ENCODE assay signal across 19 cellular contexts in genomic region chr5:149036970-149037369, GRCh38. TPM values are rescaled to one million over a fixed set of nuclear protein-coding genes. Genes with fewer than 3 reads are reported as not detected.
DNase-seq lines count a peak whose midpoint lies in the region; ATAC-seq and TF ChIP-seq lines count a peak whose summit lies in the region.
"Had no signal": no experiment of that assay in that cellular context is flagged by ENCODE, and none has a peak within 500 bp of the region (broad histone marks: within the 10 kb centered on the region; RNA-seq: fewer than 3 reads in every experiment).

No MANE protein-coding gene starts in this region.

- POLR2A ChIA-PET in WTC11 (lab: Charles Lee), result no interaction called here

- no peaks in the 10 kb centered on the region for H3K9me3 Mint-ChIP-seq in stimulated activated naive CD8-positive, alpha-beta T cell treated with anti-CD3 and anti-CD28 coated beads, Interleukin-15, Interleukin-2, amounts not matched to agents 100 ng/mL and 50 ng/mL, for 24 hours
- no peaks in the 10 kb centered on the region for H3K9me3 Mint-ChIP-seq in WTC11
- H3K9me3 Mint-ChIP-seq: activated naive CD4-positive, alpha-beta T cell treated with anti-CD3 and anti-CD28 coated beads for 36 hours; CD4-positive, alpha-beta memory T cell; endodermal cell had no signal

- CTCF ChIA-PET in WTC11 (lab: Charles Lee), result interaction anchor here (0.7 to 4.1 kb wide), 9 partner anchors 78 to 306 kb away, joined by 3 to 66 read pairs (median 39); no protein-coding TSS in a partner anchor

- peak overlapping the region; percentile 52 for H3K27ac ChIP-seq in substantia nigra (ENCODE audit: low read depth, low read length, poor library complexity, severe bottlenecking)
- H3K27ac ChIP-seq: ascending aorta, upper lobe of left lung had no signal

- H3K27me3 Mint-ChIP-seq in stimulated activated naive CD8-positive, alpha-beta T cell treated with anti-CD3 and anti-CD28 coated beads, Interleukin-15, Interleukin-2, amounts not matched to agents 100 ng/mL and 50 ng/mL, for 24 hours, result no peaks in the 10 kb centered on the region
- H3K27me3 Mint-ChIP-seq in WTC11 (ENCODE audit: low read depth), result no peaks in the 10 kb centered on the region; the same call in 1 of the 2 replicates

- TF ChIP-seq CTCF in NB4 (IDR thresholded peaks at IDR 0.05; ENCODE audit: low read depth, low read length) (no peak), GM13976 (IDR thresholded peaks at IDR 0.05; ENCODE audit: borderline replicate concordance, control extremely low read depth, extremely low read depth, insufficient read depth, missing control alignments) (no peak), WTC11 (IDR thresholded peaks at IDR 0.05) (no peak)

- no peak for DNase-seq in stimulated activated naive CD8-positive, alpha-beta T cell treated with anti-CD3 and anti-CD28 coated beads, Interleukin-15, Interleukin-2, amounts not matched to agents 100 U/mL and 50 U/mL, for 24 hours
- DNase-seq in NB4 (ENCODE audit: low read depth), result peak; percentile 4
- peak; percentile 52 for DNase-seq in dermis blood vessel endothelial cell
- DNase-seq in substantia nigra (lab: John Stamatoyannopoulos, UW), result no peak
- no peak for DNase-seq in GM13976 (ENCODE audit: low spot score)
- no peak for DNase-seq in WTC11 (ENCODE audit: low spot score)
- DNase-seq: activated CD8-positive, alpha-beta memory T cell treated with anti-CD3 and anti-CD28 coated beads, Interleukin-2, amount 50 U/mL, for 48 hours; activated naive CD4-positive, alpha-beta T cell treated with anti-CD3 and anti-CD28 coated beads for 36 hours; CD4-positive, alpha-beta memory T cell; DMS79; endodermal cell; KG1; NCI-H1105; NCI-H2081 treated with DMSO at 0.1 percent for 48 hours; stimulated activated CD4-positive, alpha-beta T cell treated with anti-CD3 and anti-CD28 coated beads, Interleukin-4, amount 100 ng/mL, for 24 hours; upper lobe of left lung had no signal

- H3K4me3 Mint-ChIP-seq in stimulated activated naive CD8-positive, alpha-beta T cell treated with anti-CD3 and anti-CD28 coated beads, Interleukin-15, Interleukin-2, amounts not matched to agents 100 ng/mL and 50 ng/mL, for 24 hours, result no peak overlapping the region
- H3K4me3 Mint-ChIP-seq in WTC11, result no peak overlapping the region
- H3K4me3 Mint-ChIP-seq: activated naive CD4-positive, alpha-beta T cell treated with anti-CD3 and anti-CD28 coated beads for 36 hours; endodermal cell had no signal

- no peak for TF ChIP-seq POLR2A in NB4 (IDR thresholded peaks at IDR 0.05; ENCODE audit: extremely low read depth, insufficient read length)

- H3K4me3 ChIP-seq in NB4 (ENCODE audit: low read depth, low read length), result no peak overlapping the region
- H3K4me3 ChIP-seq: ascending aorta, upper lobe of left lung had no signal

- no peaks in the 10 kb centered on the region for H3K36me3 Mint-ChIP-seq in stimulated activated naive CD8-positive, alpha-beta T cell treated with anti-CD3 and anti-CD28 coated beads, Interleukin-15, Interleukin-2, amounts not matched to agents 100 ng/mL and 50 ng/mL, for 24 hours (ENCODE audit: low read depth)
- no peaks in the 10 kb centered on the region for H3K36me3 Mint-ChIP-seq in WTC11
- H3K36me3 Mint-ChIP-seq: CD4-positive, alpha-beta memory T cell had no signal

- peaks cover 26% of the 10 kb centered on the region for H3K4me1 Mint-ChIP-seq in stimulated activated naive CD8-positive, alpha-beta T cell treated with anti-CD3 and anti-CD28 coated beads, Interleukin-15, Interleukin-2, amounts not matched to agents 100 ng/mL and 50 ng/mL, for 24 hours (ENCODE audit: low read depth)
- H3K4me1 Mint-ChIP-seq in WTC11, result no peaks in the 10 kb centered on the region

- in situ Hi-C loops in GM13976 (cut with MboI; ENCODE audit: low sequenced_read_pairs, unreplicated experiment), result loop anchor here (25.0 kb wide), 2 partner anchors 300 to 850 kb away; no protein-coding TSS in a partner anchor

- H3K27ac Mint-ChIP-seq in stimulated activated naive CD8-positive, alpha-beta T cell treated with anti-CD3 and anti-CD28 coated beads, Interleukin-15, Interleukin-2, amounts not matched to agents 100 ng/mL and 50 ng/mL, for 24 hours, result peak overlapping the region; percentile 7
- H3K27ac Mint-ChIP-seq in WTC11, result no peak overlapping the region
- H3K27ac Mint-ChIP-seq: activated naive CD4-positive, alpha-beta T cell treated with anti-CD3 and anti-CD28 coated beads for 36 hours; endodermal cell had no signal

- ATAC-seq in stimulated activated naive CD8-positive, alpha-beta T cell treated with anti-CD3 and anti-CD28 coated beads, Interleukin-15, Interleukin-2, amounts not matched to agents 100 U/mL and 50 U/mL, for 24 hours, result no peak
- ATAC-seq in HG02840 (IDR thresholded peaks at IDR 0.05; ENCODE audit: low FRiP score, unreplicated experiment) (no peak), WTC11 (no peak)

TF ChIP-seq in WTC11, 78 proteins besides CTCF, POLR2A, EP300 and RAD21:
- no peak for TF ChIP-seq SOX15 (CRISPR knock-in tag; IDR thresholded peaks at IDR 0.05)

RNA-seq across cellular contexts. Expression of gene SH3TC2, which starts 25.9 kb away (rescaled TPM):
- total RNA-seq in dermis blood vessel endothelial cell, result 18.0 and 60.6 TPM in 2 replicates
- 0.18 to 0.78 TPM (median 0.61 TPM) in 3 replicates for total RNA-seq in WTC11 (2021)
- total RNA-seq: activated naive CD4-positive, alpha-beta T cell treated with anti-CD3 and anti-CD28 coated beads for 36 hours; CD4-positive, alpha-beta memory T cell had no signal

Comparison
In these comparisons a context has a peak if more than half of its experiments do, and no peak if none do; other contexts are left out.
1. DNase-seq: peak in NB4 (single experiment) and dermis blood vessel endothelial cell (single experiment); none in stimulated activated naive CD8-positive, alpha-beta T cell treated with anti-CD3 and anti-CD28 coated beads, Interleukin-15, Interleukin-2, amounts not matched to agents 100 U/mL and 50 U/mL, for 24 hours (single experiment), substantia nigra (0 of 49), GM13976 (single experiment) and WTC11 (single experiment).
2. RNA of gene SH3TC2, which starts 25.9 kb away (total RNA-seq): 18.0 to 60.6 TPM in dermis blood vessel endothelial cell; 0.18 to 0.78 TPM in WTC11; every median in the first group is over 10 times any median in the second.